Comparison of ENCODE assay signal across 9 cellular contexts in the genomic region with DNA sequence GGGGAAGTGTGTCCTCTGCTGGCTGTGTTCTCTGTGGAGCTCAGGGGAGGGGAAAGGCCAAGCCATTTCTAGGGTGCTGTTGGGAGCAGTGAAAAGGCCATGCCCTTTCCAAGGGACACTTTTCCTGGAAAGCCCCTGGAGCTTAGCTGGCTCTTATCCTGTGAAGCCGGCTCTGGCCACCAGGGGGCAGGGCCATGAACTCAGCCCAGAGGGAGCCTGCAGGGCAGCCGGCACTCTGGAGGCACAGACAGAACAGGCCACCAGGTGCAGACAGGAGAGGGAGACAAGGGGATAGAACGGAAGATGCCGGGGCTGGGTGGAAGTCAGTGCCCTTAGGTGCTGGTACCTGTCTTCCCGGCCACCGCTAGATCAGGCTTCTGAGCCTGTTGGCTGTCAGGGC. TPM values are rescaled to one million over a fixed set of nuclear protein-coding genes. Genes with fewer than 3 reads are reported as not detected.
DNase-seq lines count a peak whose midpoint lies in the region; ATAC-seq and TF ChIP-seq lines count a peak whose summit lies in the region.
"Not testable (repeated sequence)": the region's sequence is repeated elsewhere in the genome, so short reads cannot be mapped to it uniquely, and the experiment has no call there.
"Had no signal": no experiment of that assay in that cellular context is flagged by ENCODE, and none has a peak within 500 bp of the region (broad histone marks: within the 10 kb centered on the region; RNA-seq: fewer than 3 reads in every experiment).

No MANE protein-coding gene starts in this region.

- POLR2A ChIA-PET in CD8-positive, alpha-beta memory T cell (lab: Charles Lee) = not testable (repeated sequence)

- not testable (repeated sequence) for H3K9me3 Mint-ChIP-seq in CD8-positive, alpha-beta memory T cell; activated naive CD4-positive, alpha-beta T cell treated with anti-CD3 and anti-CD28 coated beads, Interleukin-2, amount 50 U/mL, for 72 hours; glutamatergic neuron (ENCODE audit: unreplicated experiment); natural killer cell; stimulated activated effector memory CD8-positive, alpha-beta T cell treated with anti-CD3 and anti-CD28 coated beads, Interleukin-12 subunit alpha, Interleukin-12 subunit beta, amount 100 ng/mL, for 72 hours

- not testable (repeated sequence) for H3K4me3 Mint-ChIP-seq in CD8-positive, alpha-beta memory T cell; glutamatergic neuron (ENCODE audit: unreplicated experiment); natural killer cell; stimulated activated effector memory CD8-positive, alpha-beta T cell treated with anti-CD3 and anti-CD28 coated beads, Interleukin-12 subunit alpha, Interleukin-12 subunit beta, amount 100 ng/mL, for 72 hours

- ATAC-seq in activated naive CD4-positive, alpha-beta T cell treated with anti-CD3 and anti-CD28 coated beads, Interleukin-2, amount 50 U/mL, for 72 hours = peak; percentile 73 to 78
- ATAC-seq in natural killer cell = peak; percentile 55 to 78 (median 77)
- ATAC-seq in stimulated activated effector memory CD8-positive, alpha-beta T cell treated with anti-CD3 and anti-CD28 coated beads, Interleukin-12 subunit alpha, Interleukin-12 subunit beta, amount 100 ng/mL, for 72 hours = peak; percentile 66

- not testable (repeated sequence) for H3K27me3 ChIP-seq in CD8-positive, alpha-beta memory T cell (ENCODE audit: insufficient read depth, low read length, poor library complexity, severe bottlenecking)

- CTCF ChIA-PET in CD8-positive, alpha-beta memory T cell (lab: Charles Lee) = not testable (repeated sequence)

- H3K27ac ChIP-seq in CD8-positive, alpha-beta memory T cell (ENCODE audit: low read depth, low read length) = not testable (repeated sequence)

- H3K36me3 Mint-ChIP-seq in CD8-positive, alpha-beta memory T cell; activated naive CD4-positive, alpha-beta T cell treated with anti-CD3 and anti-CD28 coated beads, Interleukin-2, amount 50 U/mL, for 72 hours; glutamatergic neuron (ENCODE audit: unreplicated experiment); natural killer cell; stimulated activated effector memory CD8-positive, alpha-beta T cell treated with anti-CD3 and anti-CD28 coated beads, Interleukin-12 subunit alpha, Interleukin-12 subunit beta, amount 100 ng/mL, for 72 hours: not testable (repeated sequence)

- not testable (repeated sequence) for H3K36me3 ChIP-seq in CD8-positive, alpha-beta memory T cell (ENCODE audit: insufficient read depth, low read length)

- not testable (repeated sequence) for H3K4me1 Mint-ChIP-seq in CD8-positive, alpha-beta memory T cell; glutamatergic neuron (ENCODE audit: low read depth, unreplicated experiment); natural killer cell; stimulated activated effector memory CD8-positive, alpha-beta T cell treated with anti-CD3 and anti-CD28 coated beads, Interleukin-12 subunit alpha, Interleukin-12 subunit beta, amount 100 ng/mL, for 72 hours

- peak; percentile 13 to 60 (median 29) for DNase-seq in CD8-positive, alpha-beta memory T cell
- DNase-seq in T follicular helper cell (ENCODE audit: low read depth) (peak; percentile 24), glutamatergic neuron (peak; percentile 78), natural killer cell (peak; percentile 55)
- DNase-seq in activated CD8-positive, alpha-beta memory T cell treated with anti-CD3 and anti-CD28 coated beads for 24 hours = peak; percentile 87
- peak; percentile 67 to 80 for DNase-seq in activated naive CD4-positive, alpha-beta T cell treated with anti-CD3 and anti-CD28 coated beads, Interleukin-2, amount 50 U/mL, for 72 hours (ENCODE audit: low spot score in 2 of 2)
- DNase-seq in stimulated activated CD4-positive, alpha-beta T cell treated with anti-CD3 and anti-CD28 coated beads, Interleukin-1b, Interleukin-23, amount 100 ng/mL, for 24 hours (ENCODE audit: low read depth in 4 of 4, low spot score in 1 of 4) = peak; percentile 7 to 40 (median 18)
- DNase-seq in stimulated activated effector memory CD8-positive, alpha-beta T cell treated with anti-CD3 and anti-CD28 coated beads, Interleukin-12 subunit alpha, Interleukin-12 subunit beta, amount 100 ng/mL, for 72 hours (ENCODE audit: low spot score in 2 of 2) = peak; percentile 38 to 53

- TF ChIP-seq CTCF in glutamatergic neuron (IDR thresholded peaks at IDR 0.05; ENCODE audit: partially characterized antibody, unreplicated experiment) = not testable (repeated sequence)
- TF ChIP-seq CTCF in natural killer cell (IDR thresholded peaks at IDR 0.05) = peak; percentile 24

- not testable (repeated sequence) for H3K9me3 ChIP-seq in CD8-positive, alpha-beta memory T cell (ENCODE audit: low read length)

- not testable (repeated sequence) for H3K4me1 ChIP-seq in CD8-positive, alpha-beta memory T cell (ENCODE audit: insufficient read depth, low read length)

- not testable (repeated sequence) for H3K27ac Mint-ChIP-seq in CD8-positive, alpha-beta memory T cell; activated naive CD4-positive, alpha-beta T cell treated with anti-CD3 and anti-CD28 coated beads, Interleukin-2, amount 50 U/mL, for 72 hours; glutamatergic neuron (ENCODE audit: unreplicated experiment); natural killer cell; stimulated activated effector memory CD8-positive, alpha-beta T cell treated with anti-CD3 and anti-CD28 coated beads, Interleukin-12 subunit alpha, Interleukin-12 subunit beta, amount 100 ng/mL, for 72 hours

- intact Hi-C loops in natural killer cell (cut with micrococcal nuclease) = not testable (repeated sequence)

- not testable (repeated sequence) for H3K4me3 ChIP-seq in CD8-positive, alpha-beta memory T cell (ENCODE audit: low read length)

- H3K27me3 Mint-ChIP-seq in CD8-positive, alpha-beta memory T cell; glutamatergic neuron (ENCODE audit: unreplicated experiment); natural killer cell (ENCODE audit: low read depth in 2 of 2): not testable (repeated sequence)

RNA-seq across cellular contexts. Expression of a gene that starts 5.6 kb away (rescaled TPM):
- total RNA-seq in CD8-positive, alpha-beta memory T cell = not detected
- not detected for polyA plus RNA-seq in CD8-positive, alpha-beta memory T cell
- 1 to 10 TPM in 1 of 2 donors, not detected in 1; 4.3 TPM for total RNA-seq in activated naive CD4-positive, alpha-beta T cell treated with anti-CD3 and anti-CD28 coated beads, Interleukin-2, amount 50 U/mL, for 72 hours
- total RNA-seq in glutamatergic neuron (ENCODE audit: unreplicated experiment) (3.9 TPM), natural killer cell (10 to 100 TPM; 11.7 to 32.5 (median 18.3) TPM)
- total RNA-seq: SJSA1 had no signal

RNA-seq across cellular contexts. Expression of a gene that starts 15.1 kb away (rescaled TPM):
- under 1 TPM; 0.66 to 0.69 TPM for total RNA-seq in CD8-positive, alpha-beta memory T cell
- polyA plus RNA-seq in CD8-positive, alpha-beta memory T cell = not detected
- 1 to 10 TPM; 4.2 to 5.0 TPM for total RNA-seq in activated naive CD4-positive, alpha-beta T cell treated with anti-CD3 and anti-CD28 coated beads, Interleukin-2, amount 50 U/mL, for 72 hours
- not detected for total RNA-seq in glutamatergic neuron (ENCODE audit: unreplicated experiment)
- 100 to 1,000 TPM in 1 of 3 donors, 10 to 100 TPM in 2; 40.0 to 126 (median 42.7) TPM for total RNA-seq in natural killer cell

Comparison
In these comparisons a context has a peak if more than half of its experiments do, and no peak if none do; other contexts are left out.
1. DNase-seq: peak in every context shown above with its lines; median percentile 87 in activated CD8-positive, alpha-beta memory T cell treated with anti-CD3 and anti-CD28 coated beads for 24 hours; 78 in glutamatergic neuron; 74 in activated naive CD4-positive, alpha-beta T cell treated with anti-CD3 and anti-CD28 coated beads, Interleukin-2, amount 50 U/mL, for 72 hours; 55 in natural killer cell; 46 in stimulated activated effector memory CD8-positive, alpha-beta T cell treated with anti-CD3 and anti-CD28 coated beads, Interleukin-12 subunit alpha, Interleukin-12 subunit beta, amount 100 ng/mL, for 72 hours; 29 in CD8-positive, alpha-beta memory T cell; 24 in T follicular helper cell; 18 in stimulated activated CD4-positive, alpha-beta T cell treated with anti-CD3 and anti-CD28 coated beads, Interleukin-1b, Interleukin-23, amount 100 ng/mL, for 24 hours.
2. RNA of a gene that starts 15.1 kb away (total RNA-seq): 40.0 to 126 TPM in natural killer cell; 4.2 to 5.0 TPM in activated naive CD4-positive, alpha-beta T cell treated with anti-CD3 and anti-CD28 coated beads, Interleukin-2, amount 50 U/mL, for 72 hours, 0.66 to 0.69 TPM in CD8-positive, alpha-beta memory T cell and not detected in glutamatergic neuron (single experiment); every median in the first group is over 4 times any median in the second.
3. Peak in every context shown above with its lines, with median percentiles within 50 percentile points of each other: ATAC-seq.